8 cellular contexts compared by ENCODE assay signal in the genomic region with DNA sequence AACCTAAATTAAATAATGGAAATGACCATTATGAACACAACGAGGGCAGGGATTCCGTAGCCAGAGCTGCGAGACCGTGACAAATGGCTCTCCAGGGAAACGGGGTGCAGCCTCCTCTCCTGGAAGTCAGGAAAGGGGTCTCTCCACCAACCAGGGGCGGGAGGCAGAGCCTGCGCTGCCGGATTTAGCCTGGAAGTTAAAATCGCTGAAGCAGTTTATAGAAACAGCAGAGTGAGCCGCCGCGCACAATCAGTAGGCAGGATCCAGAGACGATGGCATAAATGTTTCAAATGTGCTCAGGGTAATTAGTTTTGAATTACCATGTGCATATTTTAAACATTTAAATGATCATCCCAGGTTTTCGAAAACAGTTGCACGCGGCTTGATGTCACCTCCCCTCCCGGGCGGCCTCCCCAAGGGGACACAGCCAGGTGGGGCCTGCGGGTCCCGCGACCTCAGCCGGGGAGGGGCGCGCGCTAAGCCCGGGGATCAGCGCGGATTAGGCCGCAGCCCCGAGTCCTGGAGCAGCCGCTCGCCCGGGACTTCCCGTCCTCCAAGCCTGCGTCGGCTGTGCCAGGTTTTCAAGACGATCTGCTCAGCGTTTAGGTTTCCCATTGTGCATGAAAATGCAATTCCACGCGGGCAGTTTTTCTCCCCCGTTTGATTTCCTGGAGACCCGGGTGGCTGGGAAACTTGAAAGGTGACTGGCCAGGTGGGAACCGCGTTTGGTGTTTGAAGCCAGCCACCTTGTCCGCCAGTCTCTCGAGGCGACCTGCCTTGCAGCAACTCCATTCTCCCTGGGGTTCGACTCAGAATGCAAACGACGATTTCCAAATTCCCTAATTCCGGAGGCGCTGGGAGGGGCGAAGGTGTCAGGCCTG.
DNase-seq lines count a peak whose midpoint lies in the region; ATAC-seq and TF ChIP-seq lines count a peak whose summit lies in the region.

No MANE protein-coding gene starts in this region.

- peaks cover 8% of the 10 kb centered on the region in 2 donors for H3K4me1 ChIP-seq in thyroid gland

- TF ChIP-seq POLR2A in thyroid gland (IDR thresholded peaks at IDR 0.05): no peak

- no peaks in the 10 kb centered on the region for H3K9me3 ChIP-seq in thyroid gland

- no peak for TF ChIP-seq CTCF in astrocyte of the cerebellum (IDR thresholded peaks at IDR 0.05; ENCODE audit: low read depth, low read length, missing control alignments)
- no peak for TF ChIP-seq CTCF in thyroid gland (IDR thresholded peaks at IDR 0.05)

- peak; percentile 28 for DNase-seq in stimulated activated CD4-positive, alpha-beta T cell treated with anti-CD3 and anti-CD28 coated beads, Interleukin-15, amount 100 ng/mL, for 24 hours
- no peak for DNase-seq in stimulated activated CD4-positive, alpha-beta T cell treated with anti-CD3 and anti-CD28 coated beads, Interleukin-4, amount 100 ng/mL, for 24 hours
- DNase-seq in astrocyte of the cerebellum (ENCODE audit: low read depth) (peak; percentile 34), left colon (peak in 1 of 2 donors; percentile 23), thyroid gland (peak; percentile 11 to 14), NCI-H1694 (lab: John Stamatoyannopoulos, UW) (no peak), NCI-H1105 (lab: John Stamatoyannopoulos, UW) (no peak), epidermal melanocyte (ENCODE audit: insufficient read length, low spot score) (no peak)

- in situ Hi-C loops in astrocyte of the cerebellum (cut with HindIII; ENCODE audit: low sequenced_read_pairs): no loop called here

- peak overlapping the region; percentile 19 for H3K4me3 ChIP-seq in astrocyte of the cerebellum (ENCODE audit: low read depth, low read length)
- H3K4me3 ChIP-seq in thyroid gland (replicated peaks in 1 of 3): no peak overlapping the region

- ATAC-seq in left colon: peak; percentile 26

- no peaks in the 10 kb centered on the region for H3K36me3 ChIP-seq in thyroid gland

- intact Hi-C loops in left colon (cut with DNase I, micrococcal nuclease): loop anchor here (5.0 kb wide), 1 partner anchor 119 kb away; the partner anchor contains the start of gene RTN4RL1 (in 2 of the 2)
- intact Hi-C loops in thyroid gland (cut with DNase I): no loop called here

- H3K27ac ChIP-seq in thyroid gland: no peak overlapping the region

- H3K27me3 ChIP-seq in thyroid gland: peaks cover 8% of the 10 kb centered on the region

- 8 to 9% methylated on average over 27 to 44 of the region's 53 CpGs for WGBS in thyroid gland, 2 donors

Comparison
In these comparisons a context has a peak if more than half of its experiments do, and no peak if none do; other contexts are left out.
1. DNase-seq: peak in stimulated activated CD4-positive, alpha-beta T cell treated with anti-CD3 and anti-CD28 coated beads, Interleukin-15, amount 100 ng/mL, for 24 hours (single experiment), astrocyte of the cerebellum (single experiment) and thyroid gland (2 of 2); none in stimulated activated CD4-positive, alpha-beta T cell treated with anti-CD3 and anti-CD28 coated beads, Interleukin-4, amount 100 ng/mL, for 24 hours (single experiment), NCI-H1694 (single experiment), NCI-H1105 (single experiment) and epidermal melanocyte (single experiment).